27 cellular contexts compared by ENCODE assay signal in the genomic region with DNA sequence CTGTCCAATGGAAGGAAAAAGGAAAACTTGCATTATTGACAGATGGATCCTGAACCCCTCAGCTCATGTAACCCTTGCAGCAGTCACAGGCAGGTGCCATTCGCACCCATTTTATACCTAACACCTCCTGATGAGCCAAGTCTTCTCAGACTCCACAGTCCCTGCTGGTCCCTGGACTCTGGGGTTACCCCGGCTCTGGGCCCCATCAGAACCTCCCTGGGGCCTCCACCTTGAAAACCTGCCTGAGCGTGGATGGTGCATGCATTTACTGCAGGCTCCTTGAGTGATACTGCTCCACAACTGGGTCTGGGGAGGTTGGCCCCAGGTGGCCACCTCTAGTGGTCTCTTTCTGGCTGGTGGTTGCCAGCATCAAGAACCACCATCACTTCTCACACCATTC.
"Had no signal": no experiment of that assay in that cellular context is flagged by ENCODE, and none has a peak within 500 bp of the region (broad histone marks: within the 10 kb centered on the region; RNA-seq: fewer than 3 reads in every experiment).

No MANE protein-coding gene starts in this region.

- H3K27me3 ChIP-seq: breast epithelium, gastroesophageal sphincter, heart left ventricle, neutrophil, ovary, right atrium auricular region, testis had no signal

- FAIRE-seq: islet of Langerhans, TTC549 had no signal

- H3K4me1 Mint-ChIP-seq: nephron had no signal

- H3K4me3 Mint-ChIP-seq: activated CD4-positive, alpha-beta T cell treated with anti-CD3 and anti-CD28 coated beads, Interleukin-2, amount 10 ng/mL, durations not matched to agents 7 days and 5 days; activated CD8-positive, alpha-beta T cell treated with anti-CD3 and anti-CD28 coated beads for 36 hours; activated naive CD8-positive, alpha-beta T cell; activated T-helper 1 cell treated with anti-CD3 and anti-CD28 coated beads, Interleukin-12 subunit alpha, Interleukin-12 subunit beta, Interleukin-2, Interleukin-4 antibody, amounts not matched to agents 30 ng/mL and 10 ng/mL and 1 ng/mL, durations not matched to agents 14 hours and 24 hours and 36 hours; nephron; stimulated activated naive B cell treated with anti-CD40 and anti-IgM and Interleukin-4, amounts not matched to agents 10 μg/mL and 1 μg/mL and 100 μg/mL, for 72 hours; T-cell; T-helper 2 cell treated with Interferon-gamma antibody and Interleukin-4, amounts not matched to agents 5 μg/mL and 100 μg/mL, for 36 hours; type B pancreatic cell had no signal

- H3K9me3 Mint-ChIP-seq: activated CD4-positive, alpha-beta T cell treated with anti-CD3 and anti-CD28 coated beads, Interleukin-2, amount 10 ng/mL, durations not matched to agents 7 days and 5 days; activated CD8-positive, alpha-beta T cell treated with anti-CD3 and anti-CD28 coated beads for 36 hours; activated T-helper 1 cell treated with anti-CD3 and anti-CD28 coated beads, Interleukin-12 subunit alpha, Interleukin-12 subunit beta, Interleukin-2, Interleukin-4 antibody, amounts not matched to agents 30 ng/mL and 10 ng/mL and 1 ng/mL, durations not matched to agents 14 hours and 24 hours and 36 hours; nephron; stimulated activated naive B cell treated with anti-CD40 and anti-IgM and Interleukin-4, amounts not matched to agents 10 μg/mL and 1 μg/mL and 100 μg/mL, for 72 hours; T-cell; T-helper 2 cell treated with Interferon-gamma antibody and Interleukin-4, amounts not matched to agents 5 μg/mL and 100 μg/mL, for 36 hours; type B pancreatic cell had no signal

- ATAC-seq: activated CD8-positive, alpha-beta T cell treated with anti-CD3 and anti-CD28 coated beads for 36 hours; gastroesophageal sphincter; heart left ventricle; left cardiac atrium; psoas muscle; stimulated activated naive B cell treated with anti-CD40 and anti-IgM and Interleukin-4, amounts not matched to agents 10 μg/mL and 1 μg/mL and 100 μg/mL, for 72 hours; T-cell had no signal

- H3K36me3 Mint-ChIP-seq: activated naive CD8-positive, alpha-beta T cell; stimulated activated naive B cell treated with anti-CD40 and anti-IgM and Interleukin-4, amounts not matched to agents 10 μg/mL and 1 μg/mL and 100 μg/mL, for 72 hours; T-cell; type B pancreatic cell had no signal

- H3K27ac Mint-ChIP-seq: activated CD4-positive, alpha-beta T cell treated with anti-CD3 and anti-CD28 coated beads, Interleukin-2, amount 10 ng/mL, durations not matched to agents 7 days and 5 days; activated CD8-positive, alpha-beta T cell treated with anti-CD3 and anti-CD28 coated beads for 36 hours; activated naive CD8-positive, alpha-beta T cell; activated T-helper 1 cell treated with anti-CD3 and anti-CD28 coated beads, Interleukin-12 subunit alpha, Interleukin-12 subunit beta, Interleukin-2, Interleukin-4 antibody, amounts not matched to agents 30 ng/mL and 10 ng/mL and 1 ng/mL, durations not matched to agents 14 hours and 24 hours and 36 hours; nephron; stimulated activated naive B cell treated with anti-CD40 and anti-IgM and Interleukin-4, amounts not matched to agents 10 μg/mL and 1 μg/mL and 100 μg/mL, for 72 hours; T-cell; T-helper 2 cell treated with Interferon-gamma antibody and Interleukin-4, amounts not matched to agents 5 μg/mL and 100 μg/mL, for 36 hours; type B pancreatic cell had no signal

- H3K4me1 ChIP-seq: breast epithelium, gastroesophageal sphincter, psoas muscle, testis had no signal

- H3K4me3 ChIP-seq: breast epithelium, gastroesophageal sphincter, heart left ventricle, ovary, psoas muscle, right atrium auricular region, testis had no signal

- H3K36me3 ChIP-seq: breast epithelium, gastroesophageal sphincter, heart left ventricle, neutrophil, ovary, right atrium auricular region, WERI-Rb-1 had no signal

- H3K27me3 Mint-ChIP-seq: activated CD8-positive, alpha-beta T cell treated with anti-CD3 and anti-CD28 coated beads for 36 hours; activated naive CD8-positive, alpha-beta T cell; stimulated activated naive B cell treated with anti-CD40 and anti-IgM and Interleukin-4, amounts not matched to agents 10 μg/mL and 1 μg/mL and 100 μg/mL, for 72 hours had no signal

- DNase-seq: activated CD4-positive, alpha-beta T cell treated with anti-CD3 and anti-CD28 coated beads, Interleukin-2, amount 10 ng/mL, durations not matched to agents 7 days and 5 days; activated CD4-positive, CD25-positive, alpha-beta regulatory T cell treated with anti-CD3 and anti-CD28 coated beads, Interleukin-2, amount 50 U/mL, for 72 hours; activated CD8-positive, alpha-beta T cell treated with anti-CD3 and anti-CD28 coated beads for 36 hours; activated naive CD4-positive, alpha-beta T cell; amniotic stem cell; cortex of kidney; left cardiac atrium; stimulated activated CD4-positive, alpha-beta T cell treated with anti-CD3 and anti-CD28 coated beads, Interleukin-1b, Interleukin-23, amount 100 ng/mL, for 48 hours; stimulated activated naive B cell treated with anti-CD40 and anti-IgM and Interleukin-4, amounts not matched to agents 10 μg/mL and 1 μg/mL and 100 μg/mL, for 72 hours; testis; WERI-Rb-1 had no signal

- H3K27ac ChIP-seq: breast epithelium, epithelial cell of prostate, gastroesophageal sphincter, heart left ventricle, neutrophil, ovary, psoas muscle, right atrium auricular region, testis, WERI-Rb-1 had no signal

- H3K9me3 ChIP-seq: breast epithelium, gastroesophageal sphincter, heart left ventricle, neutrophil, ovary, psoas muscle, right atrium auricular region, testis had no signal
